In the genomic region with DNA sequence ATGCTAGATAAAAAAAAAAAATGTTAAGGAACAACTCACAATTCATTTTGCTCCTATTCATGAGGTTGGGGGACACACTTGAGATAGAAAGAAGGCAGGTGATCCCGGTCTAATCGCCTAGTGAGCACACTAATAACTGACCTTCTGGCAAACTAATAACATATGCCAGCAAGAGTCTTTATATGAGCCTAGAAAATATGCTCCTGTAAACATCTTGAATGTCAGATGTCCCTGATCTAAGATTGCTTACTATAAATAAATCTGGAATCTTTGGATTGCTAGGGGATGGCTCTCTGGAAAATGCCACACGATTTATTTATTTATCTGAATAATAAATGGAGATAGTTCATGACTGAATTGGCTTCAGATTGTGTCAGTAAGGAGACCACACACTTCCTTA, we compare ENCODE assay signal across 25 cellular contexts.
"Had no signal": no experiment of that assay in that cellular context is flagged by ENCODE, and none has a peak within 500 bp of the region (broad histone marks: within the 10 kb centered on the region; RNA-seq: fewer than 3 reads in every experiment).

No MANE protein-coding gene starts in this region.

- H3K4me1 ChIP-seq: adrenal gland, ascending aorta, heart left ventricle, pancreas, right atrium auricular region, spleen, testis, transverse colon had no signal

- H3K4me3 ChIP-seq: adrenal gland, ascending aorta, heart left ventricle, pancreas, right atrium auricular region, spleen, testis, transverse colon had no signal

- DNase-seq: activated CD4-positive, alpha-beta memory T cell treated with anti-CD3 and anti-CD28 coated beads for 36 hours; activated CD4-positive, alpha-beta T cell treated with anti-CD3 and anti-CD28 coated beads, Interleukin-2, amount 10 ng/mL, durations not matched to agents 24 days and 14 days; activated CD4-positive, CD25-positive, alpha-beta regulatory T cell treated with anti-CD3 and anti-CD28 coated beads, Interleukin-2, amount 50 U/mL, for 72 hours; activated CD8-positive, alpha-beta memory T cell treated with anti-CD3 and anti-CD28 coated beads, Interleukin-2, amount 50 U/mL, for 4 hours; activated naive CD4-positive, alpha-beta T cell treated with Interleukin-2 at 50 U/mL for 16 hours; activated naive CD8-positive, alpha-beta T cell treated with anti-CD3 and anti-CD28 coated beads for 36 hours; activated T-cell treated with anti-CD3 and anti-CD28 coated beads, Interleukin-2, amount 50 U/mL, for 1 hour; adrenal gland; brain microvascular endothelial cell; foreskin fibroblast; heart left ventricle; naive thymus-derived CD8-positive, alpha-beta T cell; nucleus accumbens; pancreas; spleen; stimulated activated CD4-positive, alpha-beta T cell treated with anti-CD3 and anti-CD28 coated beads, Interleukin-4, amount 100 ng/mL, for 1 hour; stimulated activated naive CD8-positive, alpha-beta T cell treated with anti-CD3 and anti-CD28 coated beads, Interleukin-15, Interleukin-2, amounts not matched to agents 100 U/mL and 50 U/mL, for 24 hours; T-helper 17 cell; T1000; testis; transverse colon had no signal

- H3K9me3 Mint-ChIP-seq: activated CD4-positive, alpha-beta T cell treated with anti-CD3 and anti-CD28 coated beads, Interleukin-2, amount 10 ng/mL, durations not matched to agents 24 days and 14 days; mesothelial cell of epicardium had no signal

- H3K27ac ChIP-seq: adrenal gland, ascending aorta, brain microvascular endothelial cell, heart left ventricle, pancreas, right atrium auricular region, spleen, testis, transverse colon had no signal

- H3K27me3 Mint-ChIP-seq: activated CD4-positive, alpha-beta memory T cell treated with anti-CD3 and anti-CD28 coated beads for 36 hours; activated CD4-positive, alpha-beta T cell treated with anti-CD3 and anti-CD28 coated beads, Interleukin-2, amount 10 ng/mL, durations not matched to agents 24 days and 14 days; activated naive CD8-positive, alpha-beta T cell treated with anti-CD3 and anti-CD28 coated beads for 36 hours; naive thymus-derived CD8-positive, alpha-beta T cell; T-helper 17 cell had no signal

- H3K36me3 Mint-ChIP-seq: activated CD4-positive, alpha-beta memory T cell treated with anti-CD3 and anti-CD28 coated beads for 36 hours; activated naive CD8-positive, alpha-beta T cell treated with anti-CD3 and anti-CD28 coated beads for 36 hours; mesothelial cell of epicardium; naive thymus-derived CD8-positive, alpha-beta T cell had no signal

- H3K4me3 Mint-ChIP-seq: activated CD4-positive, alpha-beta memory T cell treated with anti-CD3 and anti-CD28 coated beads for 36 hours; activated CD4-positive, alpha-beta T cell treated with anti-CD3 and anti-CD28 coated beads, Interleukin-2, amount 10 ng/mL, durations not matched to agents 24 days and 14 days; activated naive CD8-positive, alpha-beta T cell treated with anti-CD3 and anti-CD28 coated beads for 36 hours; mesothelial cell of epicardium; naive thymus-derived CD8-positive, alpha-beta T cell; neural crest cell; T-helper 17 cell had no signal

- ATAC-seq: heart left ventricle; naive thymus-derived CD8-positive, alpha-beta T cell; pancreas; stimulated activated naive CD8-positive, alpha-beta T cell treated with anti-CD3 and anti-CD28 coated beads, Interleukin-15, Interleukin-2, amounts not matched to agents 100 U/mL and 50 U/mL, for 24 hours; T-helper 17 cell had no signal

- H3K36me3 ChIP-seq: adrenal gland, ascending aorta, brain microvascular endothelial cell, heart left ventricle, pancreas, right atrium auricular region, spleen, transverse colon had no signal

- H3K9me3 ChIP-seq: adrenal gland, ascending aorta, heart left ventricle, pancreas, right atrium auricular region, testis, transverse colon had no signal

- H3K27ac Mint-ChIP-seq: activated CD4-positive, alpha-beta memory T cell treated with anti-CD3 and anti-CD28 coated beads for 36 hours; activated CD4-positive, alpha-beta T cell treated with anti-CD3 and anti-CD28 coated beads, Interleukin-2, amount 10 ng/mL, durations not matched to agents 24 days and 14 days; activated naive CD8-positive, alpha-beta T cell treated with anti-CD3 and anti-CD28 coated beads for 36 hours; mesothelial cell of epicardium; T-helper 17 cell had no signal

- H3K27me3 ChIP-seq: adrenal gland, ascending aorta, brain microvascular endothelial cell, heart left ventricle, pancreas, right atrium auricular region, spleen, testis, transverse colon had no signal

- H3K4me1 Mint-ChIP-seq: activated CD4-positive, alpha-beta T cell treated with anti-CD3 and anti-CD28 coated beads, Interleukin-2, amount 10 ng/mL, durations not matched to agents 24 days and 14 days; activated naive CD8-positive, alpha-beta T cell treated with anti-CD3 and anti-CD28 coated beads for 36 hours; mesothelial cell of epicardium; naive thymus-derived CD8-positive, alpha-beta T cell; neural crest cell; T-helper 17 cell had no signal
